In the genomic region with DNA sequence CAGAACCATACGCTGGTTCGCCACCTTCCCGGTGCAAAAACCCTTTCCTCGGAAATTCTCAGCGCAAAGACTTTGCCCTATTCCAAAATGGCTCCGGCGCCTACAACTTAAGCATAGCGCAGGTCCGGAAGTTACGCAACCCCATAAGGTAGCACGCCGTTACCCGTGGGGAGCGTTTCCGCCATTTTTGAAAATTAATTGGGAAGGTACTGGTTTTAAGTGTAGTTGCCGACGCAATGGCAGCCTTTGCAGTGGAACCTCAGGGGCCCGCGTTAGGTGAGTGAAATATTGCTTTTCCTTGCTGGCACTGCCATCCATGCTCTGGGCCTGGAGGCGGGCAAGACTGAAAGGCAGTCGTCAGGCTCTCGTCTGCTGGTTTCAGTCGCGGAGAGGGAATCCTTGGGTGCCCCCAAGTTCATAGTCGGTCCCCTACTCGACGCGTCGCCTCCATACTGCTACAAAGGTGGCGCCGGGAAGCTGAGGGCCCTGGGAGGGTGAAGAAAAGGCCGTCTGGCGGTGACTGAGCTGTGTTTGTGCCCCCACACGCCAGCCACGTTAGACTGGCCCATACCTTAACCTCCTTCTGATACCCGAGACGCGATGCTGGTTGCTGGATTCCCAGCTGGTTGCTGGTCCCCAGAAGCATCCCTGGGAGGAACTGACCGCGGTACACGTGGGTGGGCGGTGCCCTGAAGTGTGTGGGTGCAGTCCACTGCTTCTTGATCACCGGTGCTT, we compare ENCODE assay signal across 8 cellular contexts. TPM values are rescaled to one million over a fixed set of nuclear protein-coding genes. Genes with fewer than 3 reads are reported as not detected.
A peak's percentile ranks its signal among the peaks of the same experiment; 100 is the strongest.
DNase-seq lines count a peak whose midpoint lies in the region; ATAC-seq, FAIRE-seq and TF ChIP-seq lines count a peak whose summit lies in the region.

A gene with protein sequence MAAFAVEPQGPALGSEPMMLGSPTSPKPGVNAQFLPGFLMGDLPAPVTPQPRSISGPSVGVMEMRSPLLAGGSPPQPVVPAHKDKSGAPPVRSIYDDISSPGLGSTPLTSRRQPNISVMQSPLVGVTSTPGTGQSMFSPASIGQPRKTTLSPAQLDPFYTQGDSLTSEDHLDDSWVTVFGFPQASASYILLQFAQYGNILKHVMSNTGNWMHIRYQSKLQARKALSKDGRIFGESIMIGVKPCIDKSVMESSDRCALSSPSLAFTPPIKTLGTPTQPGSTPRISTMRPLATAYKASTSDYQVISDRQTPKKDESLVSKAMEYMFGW (plus strand): TSS at position 222 of the 735 bp plus-strand sequence. CDS start 15 bp downstream, at position 237.

- FAIRE-seq in astrocyte (lab: Jason Lieb, UNC) (peak; percentile 78), D721Med (lab: Jason Lieb, UNC) (no peak)

- no peak for TF ChIP-seq CTCF in astrocyte (IDR thresholded peaks at IDR 0.05; ENCODE audit: insufficient read depth, low read depth, low read length)
- TF ChIP-seq CTCF in D721Med (IDR thresholded peaks at IDR 0.05; ENCODE audit: insufficient read depth, missing control alignments), result no peak

- H3K27ac ChIP-seq in astrocyte (ENCODE audit: low read depth, low read length) (peak within 1 kb of the TSS; percentile 85), rectal smooth muscle tissue (ENCODE audit: low read depth, low read length) (peak within 1 kb of the TSS; percentile 89)

- peak within 1 kb of the TSS; percentile 86 for H2AFZ ChIP-seq in astrocyte (ENCODE audit: low read depth, low read length)

- H3K79me2 ChIP-seq in astrocyte (ENCODE audit: insufficient read depth, low read length), result peaks cover 47% of the 10 kb centered on the region

- no peaks in the 10 kb centered on the region for H4K20me1 ChIP-seq in astrocyte (ENCODE audit: insufficient read depth, low read length)

- peaks cover 10% of the 10 kb centered on the region for H3K4me1 Mint-ChIP-seq in astrocyte (ENCODE audit: low read depth, unreplicated experiment)

- peak within 1 kb of the TSS; percentile 95 for H3K4me2 ChIP-seq in astrocyte (ENCODE audit: low read length)

- H3K36me3 ChIP-seq in astrocyte (ENCODE audit: insufficient read depth, low read length) (peaks cover 4% of the 10 kb centered on the region), rectal smooth muscle tissue (ENCODE audit: control insufficient read depth, insufficient read depth, low read length) (no peaks in the 10 kb centered on the region)

- peak; percentile 86 for ATAC-seq in GM18505 (IDR thresholded peaks at IDR 0.05; ENCODE audit: unreplicated experiment)
- peak; percentile 85 for ATAC-seq in HG02973 (IDR thresholded peaks at IDR 0.05; ENCODE audit: unreplicated experiment)

- peak within 1 kb of the TSS; percentile 88 for H3K9ac ChIP-seq in astrocyte (ENCODE audit: low read length)
- H3K9ac ChIP-seq in rectal smooth muscle tissue (ENCODE audit: low read length), result peak within 1 kb of the TSS; percentile 28

- TF ChIP-seq POLR2A in GM18505 (IDR thresholded peaks at IDR 0.05; ENCODE audit: borderline replicate concordance, extremely low read depth, insufficient read depth, insufficient read length), result peak; percentile 78

- no peaks in the 10 kb centered on the region for H3K27me3 Mint-ChIP-seq in astrocyte (ENCODE audit: low read depth, unreplicated experiment)

- peak within 1 kb of the TSS; percentile 77 for H3K27ac Mint-ChIP-seq in astrocyte (ENCODE audit: unreplicated experiment)

- peak within 1 kb of the TSS; percentile 98 for H3K4me3 Mint-ChIP-seq in astrocyte (ENCODE audit: unreplicated experiment)

- H3K4me1 ChIP-seq in astrocyte (ENCODE audit: insufficient read depth, low read length) (peaks cover 3% of the 10 kb centered on the region), rectal smooth muscle tissue (ENCODE audit: control insufficient read depth, insufficient read depth, low read length) (peaks cover 4% of the 10 kb centered on the region)

- H3K36me3 Mint-ChIP-seq in astrocyte (ENCODE audit: low read depth, unreplicated experiment), result no peaks in the 10 kb centered on the region

- peak within 1 kb of the TSS; percentile 91 for H3K4me3 ChIP-seq in astrocyte (ENCODE audit: insufficient read depth, low read depth, low read length)
- peak within 1 kb of the TSS; percentile 99 for H3K4me3 ChIP-seq in rectal smooth muscle tissue (ENCODE audit: low read length)

- DNase-seq in NCI-H2029 (lab: John Stamatoyannopoulos, UW) (peak; percentile 92), T-helper 22 cell (ENCODE audit: low read depth) (peak; percentile 66), astrocyte (ENCODE audit: low read depth) (peak; percentile 79), hepatic stellate cell (ENCODE audit: low spot score) (peak; percentile 63), D721Med (ENCODE audit: insufficient read length, low spot score) (no peak)

- H3K27me3 ChIP-seq in astrocyte (ENCODE audit: insufficient read depth, low read length) (no peaks in the 10 kb centered on the region), rectal smooth muscle tissue (ENCODE audit: control insufficient read depth, insufficient read depth, low read length) (no peaks in the 10 kb centered on the region)

- H3K9me3 ChIP-seq in astrocyte (ENCODE audit: insufficient read depth, low read depth, low read length), result no peaks in the 10 kb centered on the region

- H3K9me3 Mint-ChIP-seq in astrocyte (ENCODE audit: unreplicated experiment), result no peaks in the 10 kb centered on the region

RNA-seq across cellular contexts. Expression of the gene that starts here (rescaled TPM):
- 11.3 and 12.0 TPM in 2 replicates for total RNA-seq in astrocyte
